ENCODE assay signal across 9 cellular contexts in the genomic region with DNA sequence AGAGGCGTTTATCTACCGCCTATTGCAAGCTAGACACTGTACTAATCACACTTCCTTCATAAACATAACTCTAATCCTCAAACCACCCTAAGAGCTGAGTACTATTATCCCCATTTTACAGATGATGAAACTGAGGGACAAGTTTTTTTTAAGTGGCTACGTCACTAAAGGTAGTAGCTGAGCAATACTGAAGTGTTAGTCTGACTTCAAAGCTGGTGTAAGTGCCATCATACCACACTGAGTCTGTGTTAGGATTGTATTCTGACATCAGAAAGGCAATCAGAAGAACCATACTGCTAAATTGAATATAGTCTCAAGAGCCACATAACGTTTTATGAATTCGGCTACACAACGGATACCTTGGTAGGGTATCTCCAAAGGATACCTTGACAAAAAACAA. TPM values are rescaled to one million over a fixed set of nuclear protein-coding genes. Genes with fewer than 3 reads are reported as not detected.
DNase-seq lines count a peak whose midpoint lies in the region; ATAC-seq and TF ChIP-seq lines count a peak whose summit lies in the region.
"Had no signal": no experiment of that assay in that cellular context is flagged by ENCODE, and none has a peak within 500 bp of the region (broad histone marks: within the 10 kb centered on the region; RNA-seq: fewer than 3 reads in every experiment).

No MANE protein-coding gene starts in this region.

- peak overlapping the region; percentile 97 for H3K27ac Mint-ChIP-seq in activated CD4-positive, alpha-beta T cell treated with anti-CD3 and anti-CD28 coated beads, Interleukin-2, amount 10 ng/mL, durations not matched to agents 24 days and 14 days
- peak overlapping the region; percentile 98 for H3K27ac Mint-ChIP-seq in T-helper 17 cell
- H3K27ac Mint-ChIP-seq in glutamatergic neuron (ENCODE audit: unreplicated experiment), result no peak overlapping the region

- peaks cover 5% of the 10 kb centered on the region for H3K9me3 Mint-ChIP-seq in activated CD4-positive, alpha-beta T cell treated with anti-CD3 and anti-CD28 coated beads, Interleukin-2, amount 10 ng/mL, durations not matched to agents 24 days and 14 days
- H3K9me3 Mint-ChIP-seq in glutamatergic neuron (ENCODE audit: unreplicated experiment), result no peaks in the 10 kb centered on the region

- no peaks in the 10 kb centered on the region for H3K27me3 Mint-ChIP-seq in activated CD4-positive, alpha-beta T cell treated with anti-CD3 and anti-CD28 coated beads, Interleukin-2, amount 10 ng/mL, durations not matched to agents 24 days and 14 days
- no peaks in the 10 kb centered on the region for H3K27me3 Mint-ChIP-seq in T-helper 17 cell
- peaks cover 6% of the 10 kb centered on the region for H3K27me3 Mint-ChIP-seq in glutamatergic neuron (ENCODE audit: unreplicated experiment)

- H3K9me3 ChIP-seq in T-helper 17 cell (ENCODE audit: control insufficient read depth, low read length, poor library complexity, severe bottlenecking), result no peaks in the 10 kb centered on the region
- H3K9me3 ChIP-seq in stomach smooth muscle (ENCODE audit: control insufficient read depth in 2 of 2, low read length in 2 of 2), result no peaks in the 10 kb centered on the region

- H3K27me3 ChIP-seq in stomach smooth muscle (ENCODE audit: control insufficient read depth in 1 of 2, insufficient read depth in 2 of 2, low read length in 2 of 2), result no peaks in the 10 kb centered on the region

- H3K4me3 ChIP-seq in stomach smooth muscle (ENCODE audit: low read length in 2 of 2), result peak overlapping the region; percentile 86

- H3K27ac ChIP-seq in stomach smooth muscle (ENCODE audit: low read length), result no peak overlapping the region

- H3K36me3 ChIP-seq in stomach smooth muscle (ENCODE audit: control insufficient read depth in 2 of 2, insufficient read depth in 2 of 2, low read length in 2 of 2), result no peaks in the 10 kb centered on the region

- peaks cover 7% of the 10 kb centered on the region for H3K4me1 ChIP-seq in stomach smooth muscle (ENCODE audit: control insufficient read depth, insufficient read depth, low read length)

- no peak for ATAC-seq in T-helper 17 cell
- no peak for ATAC-seq in HG03442 (IDR thresholded peaks at IDR 0.05; ENCODE audit: unreplicated experiment)

- H3K4me1 Mint-ChIP-seq in activated CD4-positive, alpha-beta T cell treated with anti-CD3 and anti-CD28 coated beads, Interleukin-2, amount 10 ng/mL, durations not matched to agents 24 days and 14 days, result peaks cover 33% of the 10 kb centered on the region
- peaks cover 32% of the 10 kb centered on the region for H3K4me1 Mint-ChIP-seq in T-helper 17 cell
- H3K4me1 Mint-ChIP-seq in glutamatergic neuron (ENCODE audit: low read depth, unreplicated experiment), result peaks cover 4% of the 10 kb centered on the region

- DNase-seq in activated CD4-positive, alpha-beta T cell treated with anti-CD3 and anti-CD28 coated beads, Interleukin-2, amount 10 ng/mL, durations not matched to agents 24 days and 14 days, result no peak
- DNase-seq in activated CD4-positive, alpha-beta T cell treated with anti-CD3 and anti-CD28 coated beads for 4 hours, result no peak
- DNase-seq in T-helper 17 cell (no peak), glutamatergic neuron (no peak), RPMI8226 (no peak), NCI-H1092 treated with DMSO at 0.1 percent for 48 hours (lab: John Stamatoyannopoulos, UW) (no peak)
- DNase-seq: NK-92 treated with Interleukin-12 subunit alpha and Interleukin-12 subunit beta, amount 100 ng/mL, for 24 hours had no signal

- H3K36me3 Mint-ChIP-seq in activated CD4-positive, alpha-beta T cell treated with anti-CD3 and anti-CD28 coated beads, Interleukin-2, amount 10 ng/mL, durations not matched to agents 24 days and 14 days (ENCODE audit: low read depth), result peaks cover 8% of the 10 kb centered on the region
- H3K36me3 Mint-ChIP-seq in T-helper 17 cell (ENCODE audit: low read depth) (peaks cover 3% of the 10 kb centered on the region), glutamatergic neuron (ENCODE audit: unreplicated experiment) (no peaks in the 10 kb centered on the region)

- no peak for TF ChIP-seq CTCF in glutamatergic neuron (IDR thresholded peaks at IDR 0.05; ENCODE audit: partially characterized antibody, unreplicated experiment)

- intact Hi-C loops in activated CD4-positive, alpha-beta T cell treated with anti-CD3 and anti-CD28 coated beads, Interleukin-2, amount 10 ng/mL, durations not matched to agents 24 days and 14 days (cut with micrococcal nuclease), result loop anchor here (1.0 to 2.0 kb wide), 3 partner anchors 8 to 67 kb away; no protein-coding TSS in a partner anchor

- H3K9ac ChIP-seq in stomach smooth muscle (ENCODE audit: low read length in 2 of 2), result no peak overlapping the region

- H3K4me3 Mint-ChIP-seq in activated CD4-positive, alpha-beta T cell treated with anti-CD3 and anti-CD28 coated beads, Interleukin-2, amount 10 ng/mL, durations not matched to agents 24 days and 14 days, result peak overlapping the region; percentile 91
- H3K4me3 Mint-ChIP-seq in T-helper 17 cell (peak overlapping the region; percentile 96), glutamatergic neuron (ENCODE audit: unreplicated experiment) (peak overlapping the region; percentile 98)

RNA-seq across cellular contexts. Expression of gene TP53BP2, which starts 1.8 kb away (rescaled TPM):
- 37.1 and 47.7 TPM in 2 replicates for total RNA-seq in activated CD4-positive, alpha-beta T cell treated with anti-CD3 and anti-CD28 coated beads, Interleukin-2, amount 10 ng/mL, durations not matched to agents 24 days and 14 days
- 100 to 1,000 TPM in 1 of 2 donors, 10 to 100 TPM in 1; 97.6 to 136 TPM for total RNA-seq in T-helper 17 cell
- 50.7 TPM for total RNA-seq in glutamatergic neuron (ENCODE audit: unreplicated experiment)
